Comparison of ENCODE assay signal across 8 cellular contexts in the genomic region with DNA sequence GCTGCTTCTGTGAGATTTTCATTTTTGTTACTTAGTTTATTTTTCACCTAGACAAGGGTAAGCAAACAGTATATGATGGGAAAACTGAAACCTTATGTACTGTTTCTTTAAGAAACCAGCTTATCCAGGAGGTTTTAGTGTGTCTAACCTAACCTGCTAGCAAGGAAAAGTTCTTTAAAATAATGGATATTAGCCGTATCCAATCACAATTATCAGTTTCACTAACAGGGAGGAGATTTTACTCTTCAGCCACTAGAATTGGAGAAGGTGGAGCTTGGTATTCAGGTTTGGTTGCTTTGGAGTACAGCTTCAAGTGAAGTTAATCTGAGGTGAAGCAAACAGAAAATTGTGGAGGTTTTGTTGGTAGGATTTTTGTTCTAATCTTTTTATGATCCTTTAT. TPM values are rescaled to one million over a fixed set of nuclear protein-coding genes. Genes with fewer than 3 reads are reported as not detected.
DNase-seq lines count a peak whose midpoint lies in the region; ATAC-seq and TF ChIP-seq lines count a peak whose summit lies in the region.

No MANE protein-coding gene starts in this region.

- intact Hi-C loops in activated naive CD4-positive, alpha-beta T cell treated with anti-CD3 and anti-CD28 coated beads for 36 hours (cut with micrococcal nuclease): loop anchor here (1.0 kb wide), 1 partner anchor 13 kb away; the partner anchor contains the start of gene ZFAND6
- intact Hi-C loops in testis (cut with DNase I; ENCODE audit: low total_unique reads): no loop called here

- CTCF ChIA-PET in activated naive CD4-positive, alpha-beta T cell treated with anti-CD3 and anti-CD28 coated beads for 36 hours (lab: Charles Lee): interaction anchor here (0.8 to 1.6 kb wide), 3 partner anchors 11 to 100 kb away, joined by 3 to 5 read pairs (median 3); no protein-coding TSS in a partner anchor

- peak overlapping the region; percentile 82 for H3K4me3 Mint-ChIP-seq in activated naive CD4-positive, alpha-beta T cell treated with anti-CD3 and anti-CD28 coated beads for 36 hours

- H3K4me3 ChIP-seq in liver (ENCODE audit: low read depth in 1 of 3, low read length in 3 of 3): peak overlapping the region; percentile 30 to 50 (median 44)
- H3K4me3 ChIP-seq in testis: peak overlapping the region in 1 of 2 donors; percentile 29

- H3K27ac ChIP-seq in liver (ENCODE audit: low read depth in 1 of 2, low read length in 2 of 2): peak overlapping the region; percentile 46 to 54
- peak overlapping the region; percentile 9 to 42 for H3K27ac ChIP-seq in testis

- H3K4me1 ChIP-seq in liver (ENCODE audit: control insufficient read depth in 4 of 4, insufficient read depth in 4 of 4, low read length in 3 of 4): peaks cover 3 to 65% (median 47%) of the 10 kb centered on the region in 4 donors
- peaks cover 4% of the 10 kb centered on the region for H3K4me1 ChIP-seq in testis

- DNase-seq in activated naive CD4-positive, alpha-beta T cell treated with anti-CD3 and anti-CD28 coated beads for 36 hours: peak; percentile 33
- DNase-seq in activated naive CD4-positive, alpha-beta T cell treated with Interleukin-2 at 50 U/mL for 16 hours: no peak
- peak; percentile 89 for DNase-seq in NAMALWA (ENCODE audit: low spot score)
- peak; percentile 68 for DNase-seq in SIG-M5 (lab: John Stamatoyannopoulos, UW)
- peak; percentile 93 for DNase-seq in dermis blood vessel endothelial cell
- DNase-seq in testis: no peak

- TF ChIP-seq RAD21 in liver (IDR thresholded peaks at IDR 0.05): peak; percentile 32 to 55

- 1% methylated on average over 1 of the region's 1 CpG for WGBS in liver
- 7 to 16% methylated on average over 1 of the region's 1 CpG for WGBS in testis, 2 donors

- H3K9me3 ChIP-seq in liver (ENCODE audit: control insufficient read depth in 4 of 4, low read length in 3 of 4) (no peaks in the 10 kb centered on the region), testis (no peaks in the 10 kb centered on the region)

- no peaks in the 10 kb centered on the region for H3K9me3 Mint-ChIP-seq in activated naive CD4-positive, alpha-beta T cell treated with anti-CD3 and anti-CD28 coated beads for 36 hours

- peak overlapping the region; percentile 75 for H3K27ac Mint-ChIP-seq in activated naive CD4-positive, alpha-beta T cell treated with anti-CD3 and anti-CD28 coated beads for 36 hours

- TF ChIP-seq CTCF in liver (IDR thresholded peaks at IDR 0.05; ENCODE audit: low read depth, low read length, missing input control): no peak
- TF ChIP-seq CTCF in testis (IDR thresholded peaks at IDR 0.05): no peak

- peak overlapping the region; percentile 29 to 56 for H3K9ac ChIP-seq in liver (ENCODE audit: low read depth in 1 of 2, low read length in 2 of 2)

- H3K27me3 ChIP-seq in liver (ENCODE audit: control insufficient read depth in 4 of 4, insufficient read depth in 4 of 4, low read length in 3 of 4) (no peaks in the 10 kb centered on the region), testis (no peaks in the 10 kb centered on the region)

- peaks cover 62% of the 10 kb centered on the region for H3K4me1 Mint-ChIP-seq in activated naive CD4-positive, alpha-beta T cell treated with anti-CD3 and anti-CD28 coated beads for 36 hours (ENCODE audit: low read depth)

- no peaks in the 10 kb centered on the region for H3K36me3 ChIP-seq in liver (ENCODE audit: control insufficient read depth in 4 of 4, insufficient read depth in 3 of 4, low read depth in 1 of 4, low read length in 3 of 4)
- H3K36me3 ChIP-seq in testis (ENCODE audit: low read depth, missing control alignments): no peaks in the 10 kb centered on the region

- H3K36me3 Mint-ChIP-seq in activated naive CD4-positive, alpha-beta T cell treated with anti-CD3 and anti-CD28 coated beads for 36 hours (ENCODE audit: low read depth): peaks cover 6% of the 10 kb centered on the region

- no peaks in the 10 kb centered on the region for H3K27me3 Mint-ChIP-seq in activated naive CD4-positive, alpha-beta T cell treated with anti-CD3 and anti-CD28 coated beads for 36 hours (ENCODE audit: low read depth)

- no peak for TF ChIP-seq POLR2A in testis (IDR thresholded peaks at IDR 0.05)

- peak; percentile 83 for ATAC-seq in HG02610 (IDR thresholded peaks at IDR 0.05; ENCODE audit: unreplicated experiment)

TF ChIP-seq in liver, 16 proteins besides CTCF, POLR2A, EP300 and RAD21:
- TF ChIP-seq, protein P1, sequence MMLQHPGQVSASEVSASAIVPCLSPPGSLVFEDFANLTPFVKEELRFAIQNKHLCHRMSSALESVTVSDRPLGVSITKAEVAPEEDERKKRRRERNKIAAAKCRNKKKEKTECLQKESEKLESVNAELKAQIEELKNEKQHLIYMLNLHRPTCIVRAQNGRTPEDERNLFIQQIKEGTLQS (IDR thresholded peaks at IDR 0.05): no peak
- TF ChIP-seq JUND (IDR thresholded peaks at IDR 0.05) (peak in 1 of 2 donors; percentile 64), EGR1 (IDR thresholded peaks at IDR 0.05; ENCODE audit: low read depth in 2 of 2) (no peak), HNF4A (conservative IDR thresholded peaks at IDR 0.05) (peak; percentile 23 to 61), HNF4G (IDR thresholded peaks at IDR 0.05) (peak; percentile 17), SP1 (IDR thresholded peaks at IDR 0.05) (peak; percentile 65), YY1 (IDR thresholded peaks at IDR 0.05) (peak; percentile 49), TAF1 (conservative IDR thresholded peaks at IDR 0.05) (peak; percentile 81), RXRA (IDR thresholded peaks at IDR 0.05) (peak; percentile 29 to 77)

RNA-seq across cellular contexts. Expression of gene ZFAND6, which starts 12.8 kb away (rescaled TPM):
- total RNA-seq in activated naive CD4-positive, alpha-beta T cell treated with anti-CD3 and anti-CD28 coated beads for 36 hours: 10 to 100 TPM; 28.9 to 29.6 TPM
- total RNA-seq in dermis blood vessel endothelial cell (144 and 153 TPM in 2 replicates), liver (100 to 1,000 TPM; 101 to 102 TPM), testis (100 to 1,000 TPM; 220 to 255 TPM)
- polyA plus RNA-seq in liver (10 to 100 TPM; 47.6 to 64.1 TPM), testis (ENCODE audit: insufficient read depth, low read depth, low replicate concordance) (251 TPM)

Comparison
In these comparisons a context has a peak if more than half of its experiments do, and no peak if none do; other contexts are left out.
1. DNase-seq: peak in activated naive CD4-positive, alpha-beta T cell treated with anti-CD3 and anti-CD28 coated beads for 36 hours (single experiment), NAMALWA (single experiment), SIG-M5 (single experiment) and dermis blood vessel endothelial cell (single experiment); none in activated naive CD4-positive, alpha-beta T cell treated with Interleukin-2 at 50 U/mL for 16 hours (single experiment) and testis (single experiment).